ENCODE assay signal across 9 cellular contexts in genomic region chr3:15794842-15795562, GRCh38. TPM values are rescaled to one million over a fixed set of nuclear protein-coding genes. Genes with fewer than 3 reads are reported as not detected.
DNase-seq lines count a peak whose midpoint lies in the region; ATAC-seq and TF ChIP-seq lines count a peak whose summit lies in the region.
"Had no signal": no experiment of that assay in that cellular context is flagged by ENCODE, and none has a peak within 500 bp of the region (broad histone marks: within the 10 kb centered on the region; RNA-seq: fewer than 3 reads in every experiment).

No MANE protein-coding gene starts in this region.

- no peaks in the 10 kb centered on the region for H3K27me3 ChIP-seq in CD4-positive, CD25-positive, alpha-beta regulatory T cell (ENCODE audit: control insufficient read depth, insufficient read depth, low read length)
- H3K27me3 ChIP-seq in MG63 (no peaks in the 10 kb centered on the region), neural cell (ENCODE audit: insufficient read depth, low read depth, low read length) (no peaks in the 10 kb centered on the region)

- no peaks in the 10 kb centered on the region for H4K20me1 ChIP-seq in neural cell (ENCODE audit: insufficient read depth)

- TF ChIP-seq RAD21 in neural cell (conservative IDR thresholded peaks at IDR 0.05), result no peak

- peak overlapping the region; percentile 31 to 64 (median 33) for H3K27ac Mint-ChIP-seq in CD4-positive, CD25-positive, alpha-beta regulatory T cell

- H3K36me3 ChIP-seq in CD4-positive, CD25-positive, alpha-beta regulatory T cell (ENCODE audit: control insufficient read depth, insufficient read depth, low read length), result peaks cover 2% of the 10 kb centered on the region
- H3K36me3 ChIP-seq in MG63, result peaks cover 31% of the 10 kb centered on the region
- no peaks in the 10 kb centered on the region for H3K36me3 ChIP-seq in neural cell (ENCODE audit: insufficient read depth, low read length)

- H3K4me2 ChIP-seq in neural cell (ENCODE audit: low read length), result no peak overlapping the region

- no peaks in the 10 kb centered on the region for H3F3A ChIP-seq in neural cell (ENCODE audit: insufficient read depth, low read length, poor library complexity, severe bottlenecking)

- H3K4me1 ChIP-seq in CD4-positive, CD25-positive, alpha-beta regulatory T cell (ENCODE audit: control insufficient read depth, insufficient read depth, low read length, poor library complexity, severe bottlenecking), result peaks cover 49% of the 10 kb centered on the region

- no peak overlapping the region for H2AFZ ChIP-seq in neural cell (ENCODE audit: low read depth, low read length)

- peaks cover 55 to 74% (median 60%) of the 10 kb centered on the region in 4 donors for H3K4me1 Mint-ChIP-seq in CD4-positive, CD25-positive, alpha-beta regulatory T cell

- TF ChIP-seq CTCF in neural cell (IDR thresholded peaks at IDR 0.05; ENCODE audit: poor library complexity, severe bottlenecking), result no peak

- H3K9me3 ChIP-seq in CD4-positive, CD25-positive, alpha-beta regulatory T cell (ENCODE audit: control insufficient read depth in 2 of 2, low read length in 2 of 2), result no peaks in the 10 kb centered on the region
- H3K9me3 ChIP-seq in MG63, result peaks cover 3% of the 10 kb centered on the region; the same call in 1 of the 2 replicates
- H3K9me3 ChIP-seq in neural cell (ENCODE audit: low read length), result no peaks in the 10 kb centered on the region

- H3K4me3 Mint-ChIP-seq in CD4-positive, CD25-positive, alpha-beta regulatory T cell, result peak overlapping the region in 2 of 4 donors; percentile 65 to 79

- peaks cover 8% of the 10 kb centered on the region for H3K79me2 ChIP-seq in neural cell (replicated peaks; ENCODE audit: insufficient read depth, low read length)

- H3K27me3 Mint-ChIP-seq in CD4-positive, CD25-positive, alpha-beta regulatory T cell, result no peaks in the 10 kb centered on the region

- H3K9ac ChIP-seq in neural cell (ENCODE audit: low read length), result no peak overlapping the region

- no peak for ATAC-seq in CD4-positive, CD25-positive, alpha-beta regulatory T cell (ENCODE audit: low read depth in 2 of 2)
- no peak for ATAC-seq in HG02870 (IDR thresholded peaks at IDR 0.05; ENCODE audit: unreplicated experiment)

- DNase-seq in CD4-positive, CD25-positive, alpha-beta regulatory T cell, result no peak
- DNase-seq in MG63 (no peak), caudate nucleus (lab: John Stamatoyannopoulos, UW) (no peak), mucosa of gallbladder (ENCODE audit: low spot score) (no peak), SHP77 treated with DMSO at 0.1 percent for 48 hours (lab: John Stamatoyannopoulos, UW) (no peak), DMS 273 (lab: John Stamatoyannopoulos, UW; ENCODE audit: unreplicated experiment) (no peak)
- DNase-seq: NCI-H69 had no signal

- H3K27ac ChIP-seq in CD4-positive, CD25-positive, alpha-beta regulatory T cell (ENCODE audit: insufficient read depth, low read length, poor library complexity, severe bottlenecking), result peak overlapping the region; percentile 76
- H3K27ac ChIP-seq in caudate nucleus (ENCODE audit: low read depth, low read length), result peak overlapping the region; percentile 71
- H3K27ac ChIP-seq in neural cell (ENCODE audit: low read length), result no peak overlapping the region

- H3K4me3 ChIP-seq in CD4-positive, CD25-positive, alpha-beta regulatory T cell (ENCODE audit: low read depth, low read length), result peak overlapping the region; percentile 75
- H3K4me3 ChIP-seq in MG63 (peak overlapping the region; percentile 52), neural cell (ENCODE audit: low read length) (peak overlapping the region; percentile 66)

- peaks cover 0 to 5% (median 0%) of the 10 kb centered on the region in 7 donors for H3K9me3 Mint-ChIP-seq in CD4-positive, CD25-positive, alpha-beta regulatory T cell

- H3K9me2 ChIP-seq in neural cell (ENCODE audit: insufficient read depth, low read length), result no peaks in the 10 kb centered on the region

- TF ChIP-seq EP300 in neural cell (conservative IDR thresholded peaks at IDR 0.05; ENCODE audit: poor library complexity, severe bottlenecking), result no peak

- peaks cover 17% of the 10 kb centered on the region for H3K36me3 Mint-ChIP-seq in CD4-positive, CD25-positive, alpha-beta regulatory T cell

TF ChIP-seq in neural cell, 6 proteins besides CTCF, POLR2A, EP300 and RAD21:
- TF ChIP-seq EZH2 (IDR thresholded peaks at IDR 0.05; ENCODE audit: borderline replicate concordance, insufficient read depth, low read length, poor library complexity, severe bottlenecking) (no peak), POLR2AphosphoS5 (IDR thresholded peaks at IDR 0.05) (no peak), MXI1 (conservative IDR thresholded peaks at IDR 0.05; ENCODE audit: poor library complexity, severe bottlenecking) (no peak), TAF1 (IDR thresholded peaks at IDR 0.05; ENCODE audit: low read depth) (no peak), SMC3 (conservative IDR thresholded peaks at IDR 0.05; ENCODE audit: poor library complexity) (no peak)
- TF ChIP-seq, protein P1, sequence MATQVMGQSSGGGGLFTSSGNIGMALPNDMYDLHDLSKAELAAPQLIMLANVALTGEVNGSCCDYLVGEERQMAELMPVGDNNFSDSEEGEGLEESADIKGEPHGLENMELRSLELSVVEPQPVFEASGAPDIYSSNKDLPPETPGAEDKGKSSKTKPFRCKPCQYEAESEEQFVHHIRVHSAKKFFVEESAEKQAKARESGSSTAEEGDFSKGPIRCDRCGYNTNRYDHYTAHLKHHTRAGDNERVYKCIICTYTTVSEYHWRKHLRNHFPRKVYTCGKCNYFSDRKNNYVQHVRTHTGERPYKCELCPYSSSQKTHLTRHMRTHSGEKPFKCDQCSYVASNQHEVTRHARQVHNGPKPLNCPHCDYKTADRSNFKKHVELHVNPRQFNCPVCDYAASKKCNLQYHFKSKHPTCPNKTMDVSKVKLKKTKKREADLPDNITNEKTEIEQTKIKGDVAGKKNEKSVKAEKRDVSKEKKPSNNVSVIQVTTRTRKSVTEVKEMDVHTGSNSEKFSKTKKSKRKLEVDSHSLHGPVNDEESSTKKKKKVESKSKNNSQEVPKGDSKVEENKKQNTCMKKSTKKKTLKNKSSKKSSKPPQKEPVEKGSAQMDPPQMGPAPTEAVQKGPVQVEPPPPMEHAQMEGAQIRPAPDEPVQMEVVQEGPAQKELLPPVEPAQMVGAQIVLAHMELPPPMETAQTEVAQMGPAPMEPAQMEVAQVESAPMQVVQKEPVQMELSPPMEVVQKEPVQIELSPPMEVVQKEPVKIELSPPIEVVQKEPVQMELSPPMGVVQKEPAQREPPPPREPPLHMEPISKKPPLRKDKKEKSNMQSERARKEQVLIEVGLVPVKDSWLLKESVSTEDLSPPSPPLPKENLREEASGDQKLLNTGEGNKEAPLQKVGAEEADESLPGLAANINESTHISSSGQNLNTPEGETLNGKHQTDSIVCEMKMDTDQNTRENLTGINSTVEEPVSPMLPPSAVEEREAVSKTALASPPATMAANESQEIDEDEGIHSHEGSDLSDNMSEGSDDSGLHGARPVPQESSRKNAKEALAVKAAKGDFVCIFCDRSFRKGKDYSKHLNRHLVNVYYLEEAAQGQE (IDR thresholded peaks at IDR 0.05; ENCODE audit: borderline replicate concordance), result no peak

RNA-seq across cellular contexts. Expression of gene ANKRD28, which starts 2.8 kb away (rescaled TPM):
- total RNA-seq in CD4-positive, CD25-positive, alpha-beta regulatory T cell, result 77.1 TPM
- 10 to 100 TPM in 1 of 4 donors, 1 to 10 TPM in 3; 6.9 to 10.7 (median 8.5) TPM for polyA plus RNA-seq in CD4-positive, CD25-positive, alpha-beta regulatory T cell
- total RNA-seq in MG63 (2014; rRNA removed; shearing (Covaris generic); ENCODE audit: low replicate concordance), result 25.1 and 31.1 TPM in 2 replicates
- polyA plus RNA-seq in neural cell, result 67.1 and 101 TPM in 2 replicates
- 122 and 131 TPM in 2 replicates for polyA minus RNA-seq in neural cell
- total RNA-seq in mucosa of gallbladder, result 36.6 TPM
